10 cellular contexts compared by ENCODE assay signal in genomic region chr9:132644251-132644650, GRCh38. TPM values are rescaled to one million over a fixed set of nuclear protein-coding genes. Genes with fewer than 3 reads are reported as not detected.
A peak's percentile ranks its signal among the peaks of the same experiment; 100 is the strongest.
DNase-seq lines count a peak whose midpoint lies in the region; ATAC-seq, FAIRE-seq and TF ChIP-seq lines count a peak whose summit lies in the region.
"Had no signal": no experiment of that assay in that cellular context is flagged by ENCODE, and none has a peak within 500 bp of the region (broad histone marks: within the 10 kb centered on the region; RNA-seq: fewer than 3 reads in every experiment).

No MANE protein-coding gene starts in this region.

- H4K20me1 ChIP-seq in HepG2 (ENCODE audit: insufficient read depth, low read length): no peaks in the 10 kb centered on the region

- in situ Hi-C loops in HepG2 (cut with HindIII; ENCODE audit: extremely low pct_ligation_motif_present, low pct_unique_long_range_greater_than_20kb): no loop called here

- CTCF ChIA-PET in HepG2 (lab: Yijun Ruan, JAX; ENCODE audit: low intra/inter-chr PET ratio, low total read pairs): no interaction called here

- H3K27me3 ChIP-seq in HepG2 (ENCODE audit: control insufficient read depth in 1 of 2, insufficient read depth in 2 of 2, low read length in 2 of 2): no peaks in the 10 kb centered on the region

- H3K9me3 ChIP-seq in HepG2 (ENCODE audit: low read length): no peaks in the 10 kb centered on the region

- no peak overlapping the region for H3K4me3 ChIP-seq in HepG2 (replicated peaks in 1 of 3; ENCODE audit: insufficient read depth in 1 of 3, low read depth in 2 of 3, low read length in 3 of 3)

- DNase-seq in ELR (ENCODE audit: low read depth) (peak; percentile 39), SW480 (ENCODE audit: low spot score) (peak; percentile 14), HepG2 (ENCODE audit: low spot score) (peak; percentile 48), sciatic nerve (ENCODE audit: low spot score) (no peak), NCI-H1048 (lab: John Stamatoyannopoulos, UW) (no peak), substantia nigra (lab: John Stamatoyannopoulos, UW) (no peak)
- DNase-seq: NCI-H446 treated with DMSO at 0.1 percent for 48 hours, T-helper 9 cell had no signal

- WGBS in HepG2 (ENCODE audit: low lambda C conversion rate): 85% methylated on average over 3 of the region's 3 CpGs

- BruUV-seq in HepG2 (replicated peaks; lab: Mats Ljungman, UMichigan): no TSS peak

- peaks cover 24 to 85% of the 10 kb centered on the region in 2 experiments for H3K36me3 ChIP-seq in HepG2 (replicated peaks in 1 of 2; ENCODE audit: control insufficient read depth in 1 of 2, insufficient read depth in 2 of 2, low read length in 2 of 2)

- 0 out of 2 replicates have a peak overlapping the region, but pooled peaks have one; percentile 1 for H3K4me2 ChIP-seq in HepG2 (ENCODE audit: low read depth, low read length)

- no peak for TF ChIP-seq EP300 in HepG2 (IDR thresholded peaks at IDR 0.05; ENCODE audit: low read depth in 2 of 2, low read length in 2 of 2)
- TF ChIP-seq EP300 in HepG2 (CRISPR knock-in tag; IDR thresholded peaks at IDR 0.05; ENCODE audit: borderline replicate concordance): no peak

- peak; percentile 30 for FAIRE-seq in HepG2 (lab: Jason Lieb, UNC)

- POLR2A ChIA-PET in HepG2 (lab: Yijun Ruan, JAX): interaction anchor here (0.6 to 0.7 kb wide), 2 partner anchors 9 to 26 kb away, joined by 3 to 7 read pairs; partner anchors contain the start of gene GTF3C4

- H3K27ac ChIP-seq in HepG2 (ENCODE audit: extremely low read length, insufficient read depth, low read length) (peak overlapping the region; percentile 8), substantia nigra (ENCODE audit: low read depth, low read length, poor library complexity, severe bottlenecking) (no peak overlapping the region)

- ATAC-seq in HG03354 (IDR thresholded peaks at IDR 0.05; ENCODE audit: poor library complexity, severe bottlenecking, unreplicated experiment) (peak; percentile 49), HepG2 (peak; percentile 88), GM19328 (IDR thresholded peaks at IDR 0.05; ENCODE audit: unreplicated experiment) (no peak), sciatic nerve (no peak)

- no peak for TF ChIP-seq POLR2A in HepG2 (IDR thresholded peaks at IDR 0.05; ENCODE audit: insufficient read depth in 1 of 2, low read depth in 2 of 2, low read length in 2 of 2)

- no peak for TF ChIP-seq RAD21 in HepG2 (CRISPR knock-in tag; IDR thresholded peaks at IDR 0.05)

- peaks cover 13% of the 10 kb centered on the region for H3K4me1 ChIP-seq in HepG2 (ENCODE audit: insufficient read depth, low read length)

- TF ChIP-seq CTCF in HepG2 (CRISPR knock-in tag; IDR thresholded peaks at IDR 0.05): peak; percentile 42

- intact Hi-C loops in HepG2 (cut with micrococcal nuclease; ENCODE audit: unreplicated experiment): no loop called here
- intact Hi-C loops in sciatic nerve (cut with DNase I): no loop called here

- H2AFZ ChIP-seq in HepG2 (ENCODE audit: low read length): no peak overlapping the region

- H3K79me2 ChIP-seq in HepG2 (ENCODE audit: insufficient read depth, low read length): no peaks in the 10 kb centered on the region

- H3K9ac ChIP-seq in HepG2 (ENCODE audit: insufficient read depth, low read depth, low read length): no peak overlapping the region

TF ChIP-seq in HepG2, 621 proteins besides CTCF, POLR2A, EP300 and RAD21 (continues in another document):
- TF ChIP-seq NR2F6 (IDR thresholded peaks at IDR 0.05) (no peak), NR2F6 (CRISPR knock-in tag; IDR thresholded peaks at IDR 0.05) (no peak), HOXA5 (CRISPR knock-in tag; IDR thresholded peaks at IDR 0.05) (no peak), ZNF710 (CRISPR knock-in tag; IDR thresholded peaks at IDR 0.05; ENCODE audit: borderline replicate concordance) (no peak)

RNA-seq across cellular contexts. Expression of gene DDX31, which starts 25.5 kb away (rescaled TPM):
- 15.2 and 16.3 TPM in 2 replicates for total RNA-seq in HepG2 (2016; rRNA removed; fragmentation: Illumina TruSeq; extraction: Trizol)
- total RNA-seq in HepG2 (2016; cell fraction: cytosol; rRNA removed; fragmentation: Illumina TruSeq; extraction: Trizol; ENCODE audit: low read depth): 5.8 and 5.9 TPM in 2 replicates
- total RNA-seq in HepG2 (2016; cell fraction: insoluble cytoplasmic fraction; rRNA removed; fragmentation: Illumina TruSeq; extraction: Trizol): 14.1 and 16.0 TPM in 2 replicates
- 7.3 and 8.3 TPM in 2 replicates for total RNA-seq in HepG2 (2016; cell fraction: membrane; rRNA removed; fragmentation: Illumina TruSeq; extraction: Trizol)
- total RNA-seq in HepG2 (2016; cell fraction: nucleus; rRNA removed; fragmentation: Illumina TruSeq; extraction: Trizol): 23.3 and 27.4 TPM in 2 replicates
- polyA plus RNA-seq in HepG2 (2011; rRNA removed): 11.4 and 12.3 TPM in 2 replicates
- polyA plus RNA-seq in HepG2 (2011; cell fraction: cytosol; rRNA removed): 6.9 and 8.1 TPM in 2 replicates
- polyA plus RNA-seq in HepG2 (2011; cell fraction: nucleus; rRNA removed): 25.8 and 26.5 TPM in 2 replicates
- 8.7 and 10.1 TPM in 2 replicates for polyA plus RNA-seq in HepG2 (2012)
- polyA plus RNA-seq in HepG2 (2016; cell fraction: cytosol; fragmentation: Illumina TruSeq; extraction: Trizol; ENCODE audit: low read depth): 2.2 and 2.6 TPM in 2 replicates
- polyA plus RNA-seq in HepG2 (2016; cell fraction: insoluble cytoplasmic fraction; fragmentation: Illumina TruSeq; extraction: Trizol; ENCODE audit: low read depth): 12.7 and 14.8 TPM in 2 replicates
- 3.4 and 4.1 TPM in 2 replicates for polyA plus RNA-seq in HepG2 (2016; cell fraction: membrane; fragmentation: Illumina TruSeq; extraction: Trizol; ENCODE audit: low read depth)
- 22.7 and 26.5 TPM in 2 replicates for polyA plus RNA-seq in HepG2 (2016; cell fraction: nucleus; fragmentation: Illumina TruSeq; extraction: Trizol; ENCODE audit: insufficient read depth, low read depth)
- 11.4 and 54.6 TPM in 2 replicates for polyA minus RNA-seq in HepG2 (2011; rRNA and poly(A)+ RNA removed; ENCODE audit: low replicate concordance)
- 6.5 and 7.2 TPM in 2 replicates for polyA minus RNA-seq in HepG2 (2011; cell fraction: cytosol; rRNA and poly(A)+ RNA removed)
- 29.9 and 34.7 TPM in 2 replicates for polyA minus RNA-seq in HepG2 (2011; cell fraction: nucleus; rRNA and poly(A)+ RNA removed)
- 15.1 TPM for total RNA-seq in sciatic nerve

RNA-seq across cellular contexts. Expression of gene GTF3C4, which starts 26.0 kb away (rescaled TPM):
- total RNA-seq in HepG2 (2016; rRNA removed; fragmentation: Illumina TruSeq; extraction: Trizol) (12.9 and 21.0 TPM in 2 replicates), sciatic nerve (14.4 TPM)
- total RNA-seq in HepG2 (2016; cell fraction: cytosol; rRNA removed; fragmentation: Illumina TruSeq; extraction: Trizol; ENCODE audit: low read depth): 1.3 and 1.4 TPM in 2 replicates
- total RNA-seq in HepG2 (2016; cell fraction: insoluble cytoplasmic fraction; rRNA removed; fragmentation: Illumina TruSeq; extraction: Trizol): 12.8 and 19.0 TPM in 2 replicates
- 6.2 and 6.4 TPM in 2 replicates for total RNA-seq in HepG2 (2016; cell fraction: membrane; rRNA removed; fragmentation: Illumina TruSeq; extraction: Trizol)
- 9.5 and 10.7 TPM in 2 replicates for total RNA-seq in HepG2 (2016; cell fraction: nucleus; rRNA removed; fragmentation: Illumina TruSeq; extraction: Trizol)
- 2.6 TPM in 2 replicates for polyA plus RNA-seq in HepG2 (2011; rRNA removed)
- polyA plus RNA-seq in HepG2 (2011; cell fraction: cytosol; rRNA removed): 1.8 and 2.5 TPM in 2 replicates
- 1.4 and 1.6 TPM in 2 replicates for polyA plus RNA-seq in HepG2 (2011; cell fraction: nucleus; rRNA removed)
- 6.4 and 7.5 TPM in 2 replicates for polyA plus RNA-seq in HepG2 (2012)
- polyA plus RNA-seq in HepG2 (2016; cell fraction: cytosol; fragmentation: Illumina TruSeq; extraction: Trizol; ENCODE audit: low read depth): 0.60 and 0.62 TPM in 2 replicates
- polyA plus RNA-seq in HepG2 (2016; cell fraction: insoluble cytoplasmic fraction; fragmentation: Illumina TruSeq; extraction: Trizol; ENCODE audit: low read depth): 14.2 and 14.8 TPM in 2 replicates
- polyA plus RNA-seq in HepG2 (2016; cell fraction: membrane; fragmentation: Illumina TruSeq; extraction: Trizol; ENCODE audit: low read depth): 2.3 and 2.4 TPM in 2 replicates
- 8.8 and 9.0 TPM in 2 replicates for polyA plus RNA-seq in HepG2 (2016; cell fraction: nucleus; fragmentation: Illumina TruSeq; extraction: Trizol; ENCODE audit: insufficient read depth, low read depth)
- 6.8 and 18.0 TPM in 2 replicates for polyA minus RNA-seq in HepG2 (2011; rRNA and poly(A)+ RNA removed; ENCODE audit: low replicate concordance)
- polyA minus RNA-seq in HepG2 (2011; cell fraction: cytosol; rRNA and poly(A)+ RNA removed): 4.9 and 6.3 TPM in 2 replicates
- 4.2 and 5.2 TPM in 2 replicates for polyA minus RNA-seq in HepG2 (2011; cell fraction: nucleus; rRNA and poly(A)+ RNA removed)

Comparison
In these comparisons a context has a peak if more than half of its experiments do, and no peak if none do; other contexts are left out.
1. DNase-seq: peak in ELR (single experiment), SW480 (single experiment) and HepG2 (single experiment); none in sciatic nerve (single experiment), NCI-H1048 (single experiment) and substantia nigra (0 of 49).
2. ATAC-seq: peak in HG03354 (single experiment) and HepG2 (single experiment); none in GM19328 (single experiment) and sciatic nerve (single experiment).